ENCODE assay signal across 17 cellular contexts in genomic region chr16:2779151-2779920, GRCh38. TPM values are rescaled to one million over a fixed set of nuclear protein-coding genes. Genes with fewer than 3 reads are reported as not detected.
DNase-seq lines count a peak whose midpoint lies in the region; ATAC-seq and TF ChIP-seq lines count a peak whose summit lies in the region.
"Had no signal": no experiment of that assay in that cellular context is flagged by ENCODE, and none has a peak within 500 bp of the region (broad histone marks: within the 10 kb centered on the region; RNA-seq: fewer than 3 reads in every experiment).

No MANE protein-coding gene starts in this region.

- H3K27ac Mint-ChIP-seq in T-helper 1 cell treated with Interleukin-12 subunit alpha and Interleukin-12 subunit beta and Interleukin-4 antibody, amounts not matched to agents 30 μg/mL and 1 μg/mL, for 36 hours: no peak overlapping the region
- peak overlapping the region; percentile 88 to 97 for H3K27ac Mint-ChIP-seq in effector memory CD8-positive, alpha-beta T cell

- no peaks in the 10 kb centered on the region for H3K27me3 ChIP-seq in RWPE2 (ENCODE audit: insufficient read depth, poor library complexity, severe bottlenecking)
- H3K27me3 ChIP-seq: gastrocnemius medialis, right lobe of liver had no signal

- H3K4me1 ChIP-seq in RWPE2 (ENCODE audit: insufficient read depth, poor library complexity, severe bottlenecking): peaks cover 4% of the 10 kb centered on the region

- DNase-seq in T-helper 1 cell (no peak), RWPE2 (ENCODE audit: low spot score) (peak; percentile 49), sciatic nerve (ENCODE audit: low spot score) (peak; percentile 52), NCI-H1105 (lab: John Stamatoyannopoulos, UW) (no peak), GM10266 (ENCODE audit: extremely low spot score) (no peak), medulla oblongata (ENCODE audit: extremely low spot score) (no peak)
- DNase-seq in effector memory CD8-positive, alpha-beta T cell: no peak
- DNase-seq: 8988T; activated T-cell treated with anti-CD3 and anti-CD28 coated beads, Interleukin-2, amount 50 U/mL, for 1 hour; DMS53; gastrocnemius medialis; NCI-H1417; NCI-H748 treated with DMSO at 0.1 percent for 48 hours had no signal

- no peaks in the 10 kb centered on the region for H3K27me3 Mint-ChIP-seq in T-helper 1 cell treated with Interleukin-12 subunit alpha and Interleukin-12 subunit beta and Interleukin-4 antibody, amounts not matched to agents 30 μg/mL and 1 μg/mL, for 36 hours (ENCODE audit: low read depth)
- H3K27me3 Mint-ChIP-seq in effector memory CD8-positive, alpha-beta T cell: no peaks in the 10 kb centered on the region

- intact Hi-C loops in sciatic nerve (cut with DNase I): no loop called here

- peak overlapping the region; percentile 31 for H3K4me3 Mint-ChIP-seq in T-helper 1 cell treated with Interleukin-12 subunit alpha and Interleukin-12 subunit beta and Interleukin-4 antibody, amounts not matched to agents 30 μg/mL and 1 μg/mL, for 36 hours
- H3K4me3 Mint-ChIP-seq in effector memory CD8-positive, alpha-beta T cell: no peak overlapping the region

- peaks cover 6% of the 10 kb centered on the region for H3K36me3 Mint-ChIP-seq in T-helper 1 cell treated with Interleukin-12 subunit alpha and Interleukin-12 subunit beta and Interleukin-4 antibody, amounts not matched to agents 30 μg/mL and 1 μg/mL, for 36 hours (ENCODE audit: low read depth)
- peaks cover 18% of the 10 kb centered on the region for H3K36me3 Mint-ChIP-seq in effector memory CD8-positive, alpha-beta T cell (ENCODE audit: insufficient read depth)

- H3K9me3 ChIP-seq in RWPE2 (ENCODE audit: severe bottlenecking): no peaks in the 10 kb centered on the region
- H3K9me3 ChIP-seq: gastrocnemius medialis, right lobe of liver had no signal

- H3K27ac ChIP-seq in RWPE2 (ENCODE audit: poor library complexity, severe bottlenecking): peak overlapping the region; percentile 88
- H3K27ac ChIP-seq: right lobe of liver had no signal

- no peak overlapping the region for H3K4me3 ChIP-seq in RWPE2 (ENCODE audit: severe bottlenecking)

- ATAC-seq in RWPE2 (ENCODE audit: low read depth) (no peak), sciatic nerve (no peak)
- no peak for ATAC-seq in effector memory CD8-positive, alpha-beta T cell (replicated peaks)
- ATAC-seq: gastrocnemius medialis, right lobe of liver had no signal

- H3K4me1 Mint-ChIP-seq in T-helper 1 cell treated with Interleukin-12 subunit alpha and Interleukin-12 subunit beta and Interleukin-4 antibody, amounts not matched to agents 30 μg/mL and 1 μg/mL, for 36 hours (ENCODE audit: low read depth): peaks cover 16% of the 10 kb centered on the region
- H3K4me1 Mint-ChIP-seq in effector memory CD8-positive, alpha-beta T cell (ENCODE audit: low read depth in 2 of 2): peaks cover 20 to 38% of the 10 kb centered on the region in 2 donors

- peaks cover 20% of the 10 kb centered on the region for H3K36me3 ChIP-seq in RWPE2 (ENCODE audit: low read depth)

- H3K9me3 Mint-ChIP-seq in T-helper 1 cell treated with Interleukin-12 subunit alpha and Interleukin-12 subunit beta and Interleukin-4 antibody, amounts not matched to agents 30 μg/mL and 1 μg/mL, for 36 hours: no peaks in the 10 kb centered on the region
- no peaks in the 10 kb centered on the region for H3K9me3 Mint-ChIP-seq in effector memory CD8-positive, alpha-beta T cell

- TF ChIP-seq CTCF in RWPE2 (IDR thresholded peaks at IDR 0.05; ENCODE audit: poor library complexity, severe bottlenecking): no peak
- TF ChIP-seq CTCF in GM10266 (IDR thresholded peaks at IDR 0.05; ENCODE audit: control insufficient read depth, insufficient read depth, low read depth, missing control alignments): no peak

RNA-seq across cellular contexts. Expression of gene ELOB, which starts 2.3 kb away (rescaled TPM):
- 228 TPM for total RNA-seq in sciatic nerve

RNA-seq across cellular contexts. Expression of gene PRSS33, which starts 8.0 kb away (rescaled TPM):
- total RNA-seq in sciatic nerve: not detected
- total RNA-seq: gastrocnemius medialis; lower leg skin; right lobe of liver; T-helper 1 cell treated with Interleukin-12 subunit alpha and Interleukin-12 subunit beta and Interleukin-4 antibody, amounts not matched to agents 30 ng/mL and 1 ng/mL, for 36 hours had no signal

RNA-seq across cellular contexts. Expression of gene PRSS41, which starts 18.9 kb away (rescaled TPM):
- total RNA-seq in sciatic nerve: not detected
- total RNA-seq: gastrocnemius medialis; lower leg skin; right lobe of liver; T-helper 1 cell treated with Interleukin-12 subunit alpha and Interleukin-12 subunit beta and Interleukin-4 antibody, amounts not matched to agents 30 ng/mL and 1 ng/mL, for 36 hours had no signal

RNA-seq across cellular contexts. Expression of gene SRRM2, which starts 26.9 kb away (rescaled TPM):
- 931 TPM for total RNA-seq in sciatic nerve

RNA-seq across cellular contexts. Expression of gene PRSS21, which starts 37.7 kb away (rescaled TPM):
- 0.40 TPM for total RNA-seq in sciatic nerve
- total RNA-seq: gastrocnemius medialis, right lobe of liver had no signal

Comparison
In these comparisons a context has a peak if more than half of its experiments do, and no peak if none do; other contexts are left out.
1. DNase-seq: peak in RWPE2 (single experiment) and sciatic nerve (single experiment); none in T-helper 1 cell (0 of 5), effector memory CD8-positive, alpha-beta T cell (0 of 3), NCI-H1105 (single experiment), GM10266 (single experiment) and medulla oblongata (single experiment).